24 cellular contexts compared by ENCODE assay signal in the genomic region with DNA sequence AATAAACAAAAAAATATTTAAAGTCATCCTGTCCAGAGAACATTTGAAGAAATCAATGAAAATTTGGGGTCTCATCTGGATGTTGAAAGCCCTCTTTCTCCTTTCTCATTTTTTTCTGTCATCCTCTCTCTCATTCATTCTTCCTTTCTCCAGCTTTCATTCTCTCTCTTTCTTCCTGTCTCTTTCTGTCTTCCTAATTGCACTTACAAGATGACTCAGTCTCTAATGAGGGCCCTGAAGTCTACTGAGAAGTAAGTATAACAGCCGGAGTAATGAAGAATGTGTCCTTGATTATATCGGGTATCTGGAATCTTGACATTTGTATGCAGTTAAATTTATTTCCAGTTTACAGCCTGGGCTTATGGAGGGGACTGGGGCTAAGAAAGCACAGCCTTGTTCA.
"Had no signal": no experiment of that assay in that cellular context is flagged by ENCODE, and none has a peak within 500 bp of the region (broad histone marks: within the 10 kb centered on the region; RNA-seq: fewer than 3 reads in every experiment).

No MANE protein-coding gene starts in this region.

- ATAC-seq: body of pancreas, T-cell had no signal

- H3K4me3 ChIP-seq: adrenal gland, body of pancreas, Peyer's patch had no signal

- H3K27me3 Mint-ChIP-seq: activated CD4-positive, alpha-beta T cell treated with anti-CD3 and anti-CD28 coated beads, Interleukin-2, amount 10 ng/mL, durations not matched to agents 7 days and 5 days had no signal

- H3K27ac Mint-ChIP-seq: activated CD4-positive, alpha-beta memory T cell treated with anti-CD3 and anti-CD28 coated beads, Interleukin-2, amount 10 ng/mL, durations not matched to agents 7 days and 5 days; activated CD4-positive, alpha-beta T cell treated with anti-CD3 and anti-CD28 coated beads, Interleukin-2, amount 10 ng/mL, durations not matched to agents 7 days and 5 days; activated naive CD8-positive, alpha-beta T cell treated with anti-CD3 and anti-CD28 coated beads, Interleukin-2, amount 10 ng/mL, durations not matched to agents 7 days and 5 days; T-cell had no signal

- H3K4me2 ChIP-seq: KMS-11 had no signal

- H3K36me3 ChIP-seq: adrenal gland, Peyer's patch had no signal

- H3K27ac ChIP-seq: adrenal gland, body of pancreas, KMS-11, Peyer's patch, RWPE1, VCaP had no signal

- H3K36me3 Mint-ChIP-seq: activated naive CD8-positive, alpha-beta T cell treated with anti-CD3 and anti-CD28 coated beads, Interleukin-2, amount 10 ng/mL, durations not matched to agents 7 days and 5 days; T-cell had no signal

- H3K27me3 ChIP-seq: adrenal gland, body of pancreas, Peyer's patch had no signal

- H3K9me3 Mint-ChIP-seq: activated CD4-positive, alpha-beta T cell treated with anti-CD3 and anti-CD28 coated beads, Interleukin-2, amount 10 ng/mL, durations not matched to agents 7 days and 5 days had no signal

- H3K9ac ChIP-seq: KMS-11 had no signal

- H3K4me1 Mint-ChIP-seq: activated CD4-positive, alpha-beta memory T cell treated with anti-CD3 and anti-CD28 coated beads, Interleukin-2, amount 10 ng/mL, durations not matched to agents 7 days and 5 days; activated CD4-positive, alpha-beta T cell treated with anti-CD3 and anti-CD28 coated beads, Interleukin-2, amount 10 ng/mL, durations not matched to agents 7 days and 5 days; activated naive CD8-positive, alpha-beta T cell treated with anti-CD3 and anti-CD28 coated beads, Interleukin-2, amount 10 ng/mL, durations not matched to agents 7 days and 5 days; T-cell had no signal

- H3K9me3 ChIP-seq: adrenal gland, Peyer's patch had no signal

- DNase-seq: activated CD4-positive, alpha-beta memory T cell treated with anti-CD3 and anti-CD28 coated beads, Interleukin-2, amount 10 ng/mL, durations not matched to agents 7 days and 5 days; activated CD4-positive, alpha-beta T cell treated with anti-CD3 and anti-CD28 coated beads, Interleukin-2, amount 10 ng/mL, durations not matched to agents 7 days and 5 days; activated CD4-positive, CD25-positive, alpha-beta regulatory T cell; activated CD8-positive, alpha-beta memory T cell treated with anti-CD3 and anti-CD28 coated beads, Interleukin-2, amount 50 U/mL, for 48 hours; activated naive CD4-positive, alpha-beta T cell treated with anti-CD3 and anti-CD28 coated beads, Interleukin-2, amount 50 U/mL, for 16 hours; activated naive CD8-positive, alpha-beta T cell treated with anti-CD3 and anti-CD28 coated beads, Interleukin-2, amount 10 ng/mL, durations not matched to agents 7 days and 5 days; activated T-cell treated with anti-CD3 and anti-CD28 coated beads, Interleukin-2, amount 50 U/mL, for 1 hour; adrenal gland; aorta; body of pancreas; central memory CD4-positive, alpha-beta T cell; MM.1S; NCI-H1105; NCI-H1436 treated with DMSO at 0.1 percent for 48 hours; NCI-H187; NCI-H2081; NCI-H510A treated with DMSO at 0.1 percent for 48 hours; NCI-H69; Peyer's patch; Right ventricle myocardium superior; T-cell had no signal

- H3K4me1 ChIP-seq: adrenal gland, body of pancreas, Peyer's patch had no signal

- H3K4me3 Mint-ChIP-seq: activated CD4-positive, alpha-beta memory T cell treated with anti-CD3 and anti-CD28 coated beads, Interleukin-2, amount 10 ng/mL, durations not matched to agents 7 days and 5 days; activated CD4-positive, alpha-beta T cell treated with anti-CD3 and anti-CD28 coated beads, Interleukin-2, amount 10 ng/mL, durations not matched to agents 7 days and 5 days; activated naive CD8-positive, alpha-beta T cell treated with anti-CD3 and anti-CD28 coated beads, Interleukin-2, amount 10 ng/mL, durations not matched to agents 7 days and 5 days; T-cell had no signal
